8 cellular contexts compared by ENCODE assay signal in the genomic region with DNA sequence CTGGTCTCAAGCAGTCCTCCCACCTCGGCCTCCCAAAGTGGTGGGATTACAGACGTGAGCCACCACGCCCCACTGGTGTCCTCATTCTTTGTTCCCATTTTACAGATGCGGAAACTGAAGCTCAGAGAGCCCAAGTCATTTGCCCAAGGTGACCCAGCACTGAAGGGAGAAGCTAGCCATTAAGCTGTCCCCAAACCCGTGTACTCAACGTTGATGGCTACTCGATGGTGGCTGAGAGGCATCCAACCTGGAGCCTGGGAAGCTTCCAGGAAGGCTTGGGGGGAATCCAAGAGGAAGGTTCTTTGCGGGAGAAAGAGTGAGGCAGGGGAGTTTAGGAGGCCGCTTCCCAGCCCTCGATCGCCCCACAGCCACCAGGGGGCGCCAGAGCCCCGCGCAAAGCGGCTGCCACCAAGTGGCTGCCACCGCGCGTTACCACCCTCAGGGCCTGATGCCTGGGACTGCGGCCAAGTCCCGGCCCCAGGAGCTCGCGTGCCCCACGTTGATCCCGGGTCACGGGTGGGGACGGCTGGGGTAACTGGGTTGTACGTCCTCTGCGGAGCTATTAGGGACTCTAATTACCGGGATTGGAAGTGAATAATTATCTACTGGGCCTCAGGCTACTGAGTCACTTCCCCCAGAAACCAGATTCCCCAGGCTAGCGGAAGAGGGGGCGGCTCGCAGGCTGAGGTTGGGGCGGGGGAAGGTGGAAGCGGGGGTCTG. TPM values are rescaled to one million over a fixed set of nuclear protein-coding genes. Genes with fewer than 3 reads are reported as not detected.
DNase-seq lines count a peak whose midpoint lies in the region; ATAC-seq and TF ChIP-seq lines count a peak whose summit lies in the region.

No MANE protein-coding gene starts in this region.

- H3K4me3 Mint-ChIP-seq in activated T-cell treated with anti-CD3 and anti-CD28 coated beads, Interleukin-2, amount 50 U/mL, for 72 hours, result peak overlapping the region; percentile 87 to 88
- peak overlapping the region in 2 of 3 experiments; percentile 64 to 66 for H3K4me3 Mint-ChIP-seq in nephron

- DNase-seq in Panc1 (ENCODE audit: low read depth, low spot score) (peak; percentile 56), esophagus squamous epithelium (lab: John Stamatoyannopoulos, UW) (peak; percentile 36)
- DNase-seq in activated T-cell treated with anti-CD3 and anti-CD28 coated beads, Interleukin-2, amount 50 U/mL, for 72 hours, result peak; percentile 88 to 94
- DNase-seq in stimulated activated naive CD4-positive, alpha-beta T cell (lab: John Stamatoyannopoulos, UW), result peak; percentile 60 to 90 (median 82)

- peaks cover 34 to 84% (median 48%) of the 10 kb centered on the region in 10 experiments for H3K4me1 ChIP-seq in BLaER1 treated with 17β-estradiol and CSF1 and Interleukin-3, amounts not matched to agents 10 nM and 100 nM
- H3K4me1 ChIP-seq in Panc1 (ENCODE audit: control insufficient read depth, insufficient read depth, low read length), result peaks cover 16% of the 10 kb centered on the region
- H3K4me1 ChIP-seq in esophagus squamous epithelium, result peaks cover 9 to 32% (median 13%) of the 10 kb centered on the region in 3 donors

- no peaks in the 10 kb centered on the region for H3K27me3 Mint-ChIP-seq in activated T-cell treated with anti-CD3 and anti-CD28 coated beads, Interleukin-2, amount 50 U/mL, for 72 hours (ENCODE audit: low read depth)
- H3K27me3 Mint-ChIP-seq in nephron (ENCODE audit: low read depth), result peaks cover 12% of the 10 kb centered on the region

- 0 to 10% methylated on average over 2 to 15 of the region's 34 CpGs for WGBS in esophagus squamous epithelium, 2 donors

- H3K9ac ChIP-seq in BLaER1 treated with 17β-estradiol and CSF1 and Interleukin-3, amounts not matched to agents 10 nM and 100 nM, result peak overlapping the region; percentile 60 to 79 (median 72); a peak in 21 of 22 replicates

- TF ChIP-seq EP300 in Ishikawa (IDR thresholded peaks at IDR 0.05; ENCODE audit: borderline replicate concordance), result no peak

- ATAC-seq in GM19397 (IDR thresholded peaks at IDR 0.05; ENCODE audit: unreplicated experiment), result peak; percentile 67
- peak; percentile 91 for ATAC-seq in Panc1
- ATAC-seq in activated T-cell treated with anti-CD3 and anti-CD28 coated beads, Interleukin-2, amount 50 U/mL, for 72 hours (replicated peaks in 1 of 2), result peak; percentile 88

- no peaks in the 10 kb centered on the region; a peak in 3 of 22 replicates for H4K20me1 ChIP-seq in BLaER1 treated with 17β-estradiol and CSF1 and Interleukin-3, amounts not matched to agents 10 nM and 100 nM

- H3K9me3 Mint-ChIP-seq in activated T-cell treated with anti-CD3 and anti-CD28 coated beads, Interleukin-2, amount 50 U/mL, for 72 hours, result peaks cover 1 to 2% of the 10 kb centered on the region in 2 donors
- no peaks in the 10 kb centered on the region for H3K9me3 Mint-ChIP-seq in nephron

- H3K27ac Mint-ChIP-seq in activated T-cell treated with anti-CD3 and anti-CD28 coated beads, Interleukin-2, amount 50 U/mL, for 72 hours, result no peak overlapping the region
- no peak overlapping the region for H3K27ac Mint-ChIP-seq in nephron

- BruUV-seq in Panc1 (replicated peaks; lab: Mats Ljungman, UMichigan), result no TSS peak

- peaks cover 44% of the 10 kb centered on the region for H3K4me1 Mint-ChIP-seq in activated T-cell treated with anti-CD3 and anti-CD28 coated beads, Interleukin-2, amount 50 U/mL, for 72 hours (ENCODE audit: low read depth)
- H3K4me1 Mint-ChIP-seq in nephron, result no peaks in the 10 kb centered on the region

- H3K4me3 ChIP-seq in BLaER1 treated with 17β-estradiol and CSF1 and Interleukin-3, amounts not matched to agents 10 nM and 100 nM, result peak overlapping the region in 8 of 10 experiments; percentile 27 to 66 (median 50); a peak in 13 of 20 replicates
- H3K4me3 ChIP-seq in Panc1 (ENCODE audit: low read depth in 2 of 2, low read length in 2 of 2) (peak overlapping the region; percentile 24 to 50), esophagus squamous epithelium (peak overlapping the region in 3 of 4 donors; percentile 13 to 59 (median 28))

- in situ Hi-C loops in Panc1 (cut with HindIII; ENCODE audit: low pct_unique_long_range_greater_than_20kb, low sequenced_read_pairs), result no loop called here

- peak overlapping the region; percentile 55 to 90 (median 74); a peak in 21 of 22 replicates for H3K27ac ChIP-seq in BLaER1 treated with 17β-estradiol and CSF1 and Interleukin-3, amounts not matched to agents 10 nM and 100 nM
- H3K27ac ChIP-seq in Panc1 (ENCODE audit: low read length) (peak overlapping the region; percentile 82), esophagus squamous epithelium (peak overlapping the region; percentile 45 to 81 (median 68))

- H3K36me3 Mint-ChIP-seq in activated T-cell treated with anti-CD3 and anti-CD28 coated beads, Interleukin-2, amount 50 U/mL, for 72 hours (ENCODE audit: insufficient read depth in 2 of 2), result peaks cover 1 to 3% of the 10 kb centered on the region in 2 donors
- no peaks in the 10 kb centered on the region for H3K36me3 Mint-ChIP-seq in nephron (ENCODE audit: low read depth)

- peak overlapping the region; percentile 74 to 90 (median 83) for H3K4me2 ChIP-seq in BLaER1 treated with 17β-estradiol and CSF1 and Interleukin-3, amounts not matched to agents 10 nM and 100 nM

- POLR2A ChIA-PET in Panc1 (lab: Charles Lee), result interaction anchor here (0.5 to 0.7 kb wide), 2 partner anchors 98 to 121 kb away, joined by 10 to 12 read pairs; no protein-coding TSS in a partner anchor

- CTCF ChIA-PET in Panc1 (lab: Charles Lee), result interaction anchor here (0.6 to 2.5 kb wide), 15 partner anchors 10 to 459 kb away, joined by 3 to 18 read pairs (median 3); no protein-coding TSS in a partner anchor

- H3K36me3 ChIP-seq in BLaER1 treated with 17β-estradiol and CSF1 and Interleukin-3, amounts not matched to agents 10 nM and 100 nM, result no peaks in the 10 kb centered on the region
- H3K36me3 ChIP-seq in Panc1 (ENCODE audit: control insufficient read depth, insufficient read depth, low read length), result no peaks in the 10 kb centered on the region
- H3K36me3 ChIP-seq in esophagus squamous epithelium, result no peaks in the 10 kb centered on the region

- TF ChIP-seq CTCF in Panc1 (IDR thresholded peaks at IDR 0.05) (peak; percentile 99), esophagus squamous epithelium (IDR thresholded peaks at IDR 0.05) (peak; percentile 94 to 99 (median 98)), nephron (IDR thresholded peaks at IDR 0.05; ENCODE audit: unreplicated experiment in 3 of 3) (peak; percentile 99)

- no peaks in the 10 kb centered on the region for H3K27me3 ChIP-seq in BLaER1 treated with 17β-estradiol and CSF1 and Interleukin-3, amounts not matched to agents 10 nM and 100 nM
- H3K27me3 ChIP-seq in Panc1 (ENCODE audit: control insufficient read depth, insufficient read depth, low read length) (no peaks in the 10 kb centered on the region), esophagus squamous epithelium (peaks cover 0 to 69% (median 0%) of the 10 kb centered on the region in 4 donors)

- intact Hi-C loops in Panc1 (cut with micrococcal nuclease; ENCODE audit: unreplicated experiment), result loop anchor here (1.0 kb wide), 1 partner anchor 54 kb away; no protein-coding TSS in a partner anchor
- intact Hi-C loops in esophagus squamous epithelium (cut with DNase I), result no loop called here

- peak; percentile 96 for TF ChIP-seq RAD21 in Ishikawa (IDR thresholded peaks at IDR 0.05; ENCODE audit: low read depth)

- no peak for TF ChIP-seq POLR2A in esophagus squamous epithelium (IDR thresholded peaks at IDR 0.05)

- no peaks in the 10 kb centered on the region for H3K9me3 ChIP-seq in BLaER1 treated with 17β-estradiol and CSF1 and Interleukin-3, amounts not matched to agents 10 nM and 100 nM (replicated peaks in 1 of 11)
- H3K9me3 ChIP-seq in Panc1 (ENCODE audit: control insufficient read depth, insufficient read depth, low read depth, low read length) (no peaks in the 10 kb centered on the region), esophagus squamous epithelium (no peaks in the 10 kb centered on the region)

TF ChIP-seq in Ishikawa, 13 proteins besides CTCF, POLR2A, EP300 and RAD21 (continues in another document):
- TF ChIP-seq ZBTB7A (IDR thresholded peaks at IDR 0.05; ENCODE audit: low read depth), result no peak
- no peak for TF ChIP-seq TEAD4 (IDR thresholded peaks at IDR 0.05)
- TF ChIP-seq FOXM1 (IDR thresholded peaks at IDR 0.05; ENCODE audit: borderline replicate concordance, low read depth), result no peak
- no peak for TF ChIP-seq TCF12 (IDR thresholded peaks at IDR 0.05; ENCODE audit: low read depth)
- TF ChIP-seq, protein P1, sequence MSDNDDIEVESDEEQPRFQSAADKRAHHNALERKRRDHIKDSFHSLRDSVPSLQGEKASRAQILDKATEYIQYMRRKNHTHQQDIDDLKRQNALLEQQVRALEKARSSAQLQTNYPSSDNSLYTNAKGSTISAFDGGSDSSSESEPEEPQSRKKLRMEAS (IDR thresholded peaks at IDR 0.05), result no peak
- TF ChIP-seq TAF1 (IDR thresholded peaks at IDR 0.05; ENCODE audit: low read depth), result no peak
- TF ChIP-seq EGR1 (IDR thresholded peaks at IDR 0.05), result no peak
- no peak for TF ChIP-seq CREB1 (IDR thresholded peaks at IDR 0.05; ENCODE audit: low read depth)
- TF ChIP-seq, protein P2, sequence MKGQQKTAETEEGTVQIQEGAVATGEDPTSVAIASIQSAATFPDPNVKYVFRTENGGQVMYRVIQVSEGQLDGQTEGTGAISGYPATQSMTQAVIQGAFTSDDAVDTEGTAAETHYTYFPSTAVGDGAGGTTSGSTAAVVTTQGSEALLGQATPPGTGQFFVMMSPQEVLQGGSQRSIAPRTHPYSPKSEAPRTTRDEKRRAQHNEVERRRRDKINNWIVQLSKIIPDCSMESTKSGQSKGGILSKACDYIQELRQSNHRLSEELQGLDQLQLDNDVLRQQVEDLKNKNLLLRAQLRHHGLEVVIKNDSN (IDR thresholded peaks at IDR 0.05), result no peak
- TF ChIP-seq CEBPB (IDR thresholded peaks at IDR 0.05), result peak; percentile 1; the same call in 1 of the 2 replicates

RNA-seq across cellular contexts. Expression of a gene that starts 8.8 kb away (rescaled TPM):
- total RNA-seq in Panc1 (2021; ENCODE audit: unreplicated experiment) (39.6 TPM), esophagus squamous epithelium (10 to 100 TPM in 1 of 4 donors, 1 to 10 TPM in 3; 3.3 to 16.2 (median 5.6) TPM)
- 25.5 TPM for polyA plus RNA-seq in Panc1 (2012; ENCODE audit: insufficient read length)
- 10 to 100 TPM; 33.3 to 37.4 TPM for total RNA-seq in activated T-cell treated with anti-CD3 and anti-CD28 coated beads, Interleukin-2, amount 50 U/mL, for 72 hours

RNA-seq across cellular contexts. Expression of a gene that starts 28.0 kb away (rescaled TPM):
- total RNA-seq in Panc1 (2021; ENCODE audit: unreplicated experiment) (16.3 TPM), esophagus squamous epithelium (10 to 100 TPM in 1 of 4 donors, 1 to 10 TPM in 3; 6.9 to 29.9 (median 7.8) TPM)
- 15.3 TPM for polyA plus RNA-seq in Panc1 (2012; ENCODE audit: insufficient read length)
- 1 to 10 TPM; 1.0 to 2.2 TPM for total RNA-seq in activated T-cell treated with anti-CD3 and anti-CD28 coated beads, Interleukin-2, amount 50 U/mL, for 72 hours

Comparison
In these comparisons a context has a peak if more than half of its experiments do, and no peak if none do; other contexts are left out.
1. Peak in every context shown above with its lines: DNase-seq, ATAC-seq, H3K4me3 ChIP-seq and H3K27ac ChIP-seq.
2. DNase-seq: peak in every context shown above with its lines; median percentile 91 in activated T-cell treated with anti-CD3 and anti-CD28 coated beads, Interleukin-2, amount 50 U/mL, for 72 hours; 82 in stimulated activated naive CD4-positive, alpha-beta T cell; 56 in Panc1; 36 in esophagus squamous epithelium.